32 cellular contexts compared by ENCODE assay signal in the genomic region with DNA sequence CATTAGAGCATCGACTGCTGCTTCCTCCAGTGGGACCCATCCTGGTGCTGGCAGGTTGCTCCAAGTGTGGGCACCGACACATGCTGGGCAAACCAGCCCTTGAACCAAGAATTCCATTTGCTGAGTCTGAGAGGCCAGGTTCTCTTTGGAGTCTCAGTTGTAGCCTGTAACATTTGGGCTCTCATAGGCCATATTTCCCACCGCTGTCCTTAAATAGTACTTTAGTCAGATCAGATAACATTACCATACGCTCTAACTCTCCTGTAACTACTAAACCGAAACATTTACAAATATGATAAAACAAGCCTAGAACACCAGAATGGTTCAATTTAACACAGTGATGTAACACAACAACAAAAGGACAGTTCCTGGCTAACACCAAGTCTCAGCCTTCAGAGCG. TPM values are rescaled to one million over a fixed set of nuclear protein-coding genes. Genes with fewer than 3 reads are reported as not detected.
DNase-seq lines count a peak whose midpoint lies in the region; ATAC-seq, FAIRE-seq and TF ChIP-seq lines count a peak whose summit lies in the region.
"Had no signal": no experiment of that assay in that cellular context is flagged by ENCODE, and none has a peak within 500 bp of the region (broad histone marks: within the 10 kb centered on the region; RNA-seq: fewer than 3 reads in every experiment).

No MANE protein-coding gene starts in this region.

- H3K9me3 ChIP-seq in left ventricle myocardium inferior (replicated peaks) (no peaks in the 10 kb centered on the region), duodenal mucosa (ENCODE audit: control insufficient read depth in 1 of 2, low read length in 2 of 2) (no peaks in the 10 kb centered on the region), neutrophil (no peaks in the 10 kb centered on the region), upper lobe of right lung (no peaks in the 10 kb centered on the region), Caco-2 (no peaks in the 10 kb centered on the region)
- H3K9me3 ChIP-seq: ovary, SJSA1, thoracic aorta had no signal

- no peak overlapping the region for H3K9ac ChIP-seq in duodenal mucosa (ENCODE audit: low read depth in 1 of 2, low read length in 2 of 2)

- no peak overlapping the region for H3K27ac Mint-ChIP-seq in Caco-2 (ENCODE audit: unreplicated experiment)
- H3K27ac Mint-ChIP-seq: activated naive CD4-positive, alpha-beta T cell treated with anti-CD3 and anti-CD28 coated beads, Interleukin-2, amount 50 U/mL, for 72 hours; HFFc6; nephron progenitor cell had no signal

- no peak for TF ChIP-seq CTCF in left ventricle myocardium inferior (IDR thresholded peaks at IDR 0.05; ENCODE audit: borderline replicate concordance)
- TF ChIP-seq CTCF in neutrophil (IDR thresholded peaks at IDR 0.05), result no peak
- TF ChIP-seq CTCF in upper lobe of right lung (IDR thresholded peaks at IDR 0.05), result no peak
- no peak for TF ChIP-seq CTCF in Caco-2 (IDR thresholded peaks at IDR 0.05; ENCODE audit: insufficient read depth in 1 of 2, low read depth in 1 of 2, low read length in 1 of 2, severe bottlenecking in 1 of 2, unreplicated experiment in 1 of 2)

- peaks cover 26% of the 10 kb centered on the region for H3K4me1 ChIP-seq in left ventricle myocardium inferior
- H3K4me1 ChIP-seq in duodenal mucosa (ENCODE audit: control insufficient read depth in 1 of 2, insufficient read depth in 2 of 2, low read length in 2 of 2), result no peaks in the 10 kb centered on the region
- H3K4me1 ChIP-seq in neutrophil (ENCODE audit: control insufficient read depth in 1 of 2, insufficient read depth in 1 of 2, low read depth in 1 of 2, low read length in 1 of 2), result peaks cover 60 to 68% of the 10 kb centered on the region in 2 experiments
- H3K4me1 ChIP-seq in upper lobe of right lung, result peaks cover 17% of the 10 kb centered on the region
- no peaks in the 10 kb centered on the region for H3K4me1 ChIP-seq in Caco-2
- H3K4me1 ChIP-seq: SJSA1 had no signal

- DNase-seq in left ventricle myocardium inferior (no peak), Right ventricle myocardium inferior (ENCODE audit: missing footprints) (no peak), upper lobe of right lung (no peak), HTR-8/SVneo (ENCODE audit: insufficient read length, low spot score) (no peak), dedifferentiated amniotic fluid mesenchymal stem cell (ENCODE audit: extremely low spot score) (no peak), Caco-2 (no peak)
- DNase-seq: activated CD4-positive, alpha-beta T cell treated with anti-CD3 and anti-CD28 coated beads for 48 hours; activated CD8-positive, alpha-beta memory T cell treated with anti-CD3 and anti-CD28 coated beads for 24 hours; activated effector memory CD4-positive, alpha-beta T cell treated with Interleukin-2 at 50 U/mL for 16 hours; effector memory CD8-positive, alpha-beta T cell; HFFc6; islet precursor cell; NCI-H345; NCI-H748 treated with DMSO at 0.1 percent for 48 hours; nephron progenitor cell; retina; stimulated activated CD4-positive, alpha-beta T cell treated with anti-CD3 and anti-CD28 coated beads, Interleukin-1b, Interleukin-23, amount 100 ng/mL, for 48 hours; stimulated activated naive CD4-positive, alpha-beta T cell treated with Interleukin-2 at 50 U/mL for 16 hours; WERI-Rb-1 had no signal

- POLR2A ChIA-PET in Caco-2 (lab: Charles Lee), result no interaction called here

- peak overlapping the region; percentile 46 for H3K27ac ChIP-seq in left ventricle myocardium inferior (replicated peaks)
- H3K27ac ChIP-seq in duodenal mucosa (ENCODE audit: low read depth, low read length), result peak overlapping the region; percentile 2
- peak overlapping the region; percentile 90 for H3K27ac ChIP-seq in neutrophil
- peak overlapping the region; percentile 11 for H3K27ac ChIP-seq in upper lobe of right lung
- H3K27ac ChIP-seq: ovary, SJSA1, WERI-Rb-1 had no signal

- no peaks in the 10 kb centered on the region for H3K9me3 Mint-ChIP-seq in Caco-2 (ENCODE audit: unreplicated experiment)
- H3K9me3 Mint-ChIP-seq: activated naive CD4-positive, alpha-beta T cell treated with anti-CD3 and anti-CD28 coated beads, Interleukin-2, amount 50 U/mL, for 72 hours; effector memory CD8-positive, alpha-beta T cell; HFFc6; nephron progenitor cell had no signal

- no peak overlapping the region for H3K4me3 ChIP-seq in left ventricle myocardium inferior
- no peak overlapping the region for H3K4me3 ChIP-seq in duodenal mucosa (ENCODE audit: low read depth in 1 of 2, low read length in 2 of 2)
- H3K4me3 ChIP-seq in neutrophil (ENCODE audit: low read depth in 1 of 2, low read length in 1 of 2), result peak overlapping the region in 1 of 2 experiments; percentile 22
- no peak overlapping the region for H3K4me3 ChIP-seq in upper lobe of right lung
- H3K4me3 ChIP-seq in Caco-2 (ENCODE audit: low read depth, low read length), result no peak overlapping the region
- H3K4me3 ChIP-seq: ovary, SJSA1, smooth muscle cell, thoracic aorta had no signal

- no peak overlapping the region for H3K4me3 Mint-ChIP-seq in Caco-2 (ENCODE audit: unreplicated experiment)
- H3K4me3 Mint-ChIP-seq: effector memory CD8-positive, alpha-beta T cell; HFFc6; nephron progenitor cell had no signal

- ATAC-seq in Right ventricle myocardium inferior (no peak), upper lobe of right lung (no peak)
- ATAC-seq: activated naive CD4-positive, alpha-beta T cell treated with anti-CD3 and anti-CD28 coated beads, Interleukin-2, amount 50 U/mL, for 72 hours; effector memory CD8-positive, alpha-beta T cell had no signal

- intact Hi-C loops in left ventricle myocardium inferior (cut with micrococcal nuclease), result no loop called here
- intact Hi-C loops in Right ventricle myocardium inferior (cut with DNase I), result no loop called here
- intact Hi-C loops in upper lobe of right lung (cut with DNase I), result no loop called here
- intact Hi-C loops in Caco-2 (cut with micrococcal nuclease; ENCODE audit: unreplicated experiment), result loop anchor here (10.0 kb wide), 1 partner anchor 50 kb away; no protein-coding TSS in a partner anchor

- H3K27me3 ChIP-seq in left ventricle myocardium inferior (ENCODE audit: low read depth) (no peaks in the 10 kb centered on the region), duodenal mucosa (ENCODE audit: control insufficient read depth in 1 of 2, insufficient read depth in 2 of 2, low read length in 2 of 2) (peaks cover 0 to 2% of the 10 kb centered on the region in 2 donors), neutrophil (no peaks in the 10 kb centered on the region), upper lobe of right lung (no peaks in the 10 kb centered on the region), Caco-2 (replicated peaks; ENCODE audit: control insufficient read depth, insufficient read depth, low read length) (no peaks in the 10 kb centered on the region)
- H3K27me3 ChIP-seq: ovary, SJSA1 had no signal

- no peaks in the 10 kb centered on the region for H3K36me3 Mint-ChIP-seq in Caco-2 (ENCODE audit: insufficient read depth, unreplicated experiment)
- H3K36me3 Mint-ChIP-seq: activated naive CD4-positive, alpha-beta T cell treated with anti-CD3 and anti-CD28 coated beads, Interleukin-2, amount 50 U/mL, for 72 hours had no signal

- CTCF ChIA-PET in Caco-2 (lab: Charles Lee), result no interaction called here

- no peak for FAIRE-seq in HTR-8/SVneo (lab: Jason Lieb, UNC)
- FAIRE-seq: bronchial epithelial cell, colon, GM12891, H1 had no signal

- no peaks in the 10 kb centered on the region for H3K27me3 Mint-ChIP-seq in Caco-2 (ENCODE audit: insufficient read depth, unreplicated experiment)

- H3K36me3 ChIP-seq in left ventricle myocardium inferior, result no peaks in the 10 kb centered on the region
- no peaks in the 10 kb centered on the region for H3K36me3 ChIP-seq in duodenal mucosa (ENCODE audit: control insufficient read depth in 1 of 2, insufficient read depth in 2 of 2, low read length in 2 of 2)
- H3K36me3 ChIP-seq in neutrophil, result no peaks in the 10 kb centered on the region
- H3K36me3 ChIP-seq in upper lobe of right lung, result no peaks in the 10 kb centered on the region
- no peaks in the 10 kb centered on the region for H3K36me3 ChIP-seq in Caco-2 (ENCODE audit: control insufficient read depth, insufficient read depth, low read length)
- H3K36me3 ChIP-seq: ovary, SJSA1, thoracic aorta, WERI-Rb-1 had no signal

- BruUV-seq in Caco-2 (replicated peaks; lab: Mats Ljungman, UMichigan), result no TSS peak

- no peaks in the 10 kb centered on the region for H3K4me1 Mint-ChIP-seq in Caco-2 (ENCODE audit: low read depth, unreplicated experiment)

RNA-seq across cellular contexts. Expression of gene CD93, which starts 28.3 kb away (rescaled TPM):
- total RNA-seq in left ventricle myocardium inferior (35.7 TPM), Right ventricle myocardium inferior (43.5 TPM), upper lobe of right lung (160 TPM), Caco-2 (2022) (not detected in 2 replicates)
- total RNA-seq: HFFc6, HT-29, MCF 10A, SJSA1, smooth muscle cell had no signal

Comparison
In these comparisons a context has a peak if more than half of its experiments do, and no peak if none do; other contexts are left out.
1. H3K27ac ChIP-seq: peak in every context shown above with its lines; median percentile 90 in neutrophil; 46 in left ventricle myocardium inferior; 11 in upper lobe of right lung; 2 in duodenal mucosa.
2. RNA of gene CD93, which starts 28.3 kb away (total RNA-seq): 160 TPM in upper lobe of right lung (single experiment), 43.5 TPM in Right ventricle myocardium inferior (single experiment) and 35.7 TPM in left ventricle myocardium inferior (single experiment); not detected in Caco-2; every median in the first group is over 10 times any median in the second.